ENCODE assay signal across 11 cellular contexts in genomic region chr12:24909667-24910066, GRCh38. TPM values are rescaled to one million over a fixed set of nuclear protein-coding genes. Genes with fewer than 3 reads are reported as not detected.
DNase-seq lines count a peak whose midpoint lies in the region; ATAC-seq and TF ChIP-seq lines count a peak whose summit lies in the region.
"Had no signal": no experiment of that assay in that cellular context is flagged by ENCODE, and none has a peak within 500 bp of the region (broad histone marks: within the 10 kb centered on the region; RNA-seq: fewer than 3 reads in every experiment).

No MANE protein-coding gene starts in this region.

- H3K27ac Mint-ChIP-seq in CD4-positive, CD25-positive, alpha-beta regulatory T cell = no peak overlapping the region
- no peak overlapping the region for H3K27ac Mint-ChIP-seq in activated T-helper 2 cell treated with anti-CD3 and anti-CD28 coated beads, Interferon-gamma antibody, Interleukin-2, Interleukin-4, amounts not matched to agents 10 μg/mL and 5 μg/mL and 100 μg/mL, durations not matched to agents 14 hours and 24 hours and 36 hours

- no peaks in the 10 kb centered on the region for H3K36me3 ChIP-seq in CD4-positive, CD25-positive, alpha-beta regulatory T cell (ENCODE audit: control insufficient read depth, insufficient read depth, low read length)

- TF ChIP-seq CTCF in epithelial cell of proximal tubule (conservative IDR thresholded peaks at IDR 0.05; ENCODE audit: low read depth, low read length) = no peak
- no peak for TF ChIP-seq CTCF in omental fat pad (IDR thresholded peaks at IDR 0.05)

- ATAC-seq in CD4-positive, CD25-positive, alpha-beta regulatory T cell (ENCODE audit: low read depth in 2 of 2) = peak; percentile 37 to 40
- ATAC-seq in omental fat pad (ENCODE audit: low FRiP score) = peak; percentile 62

- H3K27ac ChIP-seq in CD4-positive, CD25-positive, alpha-beta regulatory T cell (ENCODE audit: insufficient read depth, low read length, poor library complexity, severe bottlenecking) = no peak overlapping the region

- intact Hi-C loops in activated T-helper 2 cell treated with anti-CD3 and anti-CD28 coated beads, Interferon-gamma antibody, Interleukin-2, Interleukin-4, amounts not matched to agents 10 μg/mL and 5 μg/mL and 100 μg/mL, durations not matched to agents 14 hours and 24 hours and 36 hours (cut with micrococcal nuclease) = no loop called here

- no peaks in the 10 kb centered on the region for H3K9me3 Mint-ChIP-seq in CD4-positive, CD25-positive, alpha-beta regulatory T cell
- H3K9me3 Mint-ChIP-seq in activated T-helper 2 cell treated with anti-CD3 and anti-CD28 coated beads, Interferon-gamma antibody, Interleukin-2, Interleukin-4, amounts not matched to agents 10 μg/mL and 5 μg/mL and 100 μg/mL, durations not matched to agents 14 hours and 24 hours and 36 hours = no peaks in the 10 kb centered on the region

- no peak for DNase-seq in CD4-positive, CD25-positive, alpha-beta regulatory T cell
- DNase-seq in NCI-H226 = peak; percentile 75
- DNase-seq in epithelial cell of proximal tubule (ENCODE audit: low read depth) = peak; percentile 86
- DNase-seq in omental fat pad (ENCODE audit: low spot score) = peak; percentile 49
- DNase-seq in DMS114 treated with DMSO at 0.1 percent for 48 hours (lab: John Stamatoyannopoulos, UW; ENCODE audit: unreplicated experiment) = no peak
- DNase-seq in NCI-H2029 (lab: John Stamatoyannopoulos, UW) = no peak
- DNase-seq in DMS79 (lab: John Stamatoyannopoulos, UW) = no peak
- no peak for DNase-seq in activated T-helper 2 cell treated with anti-CD3 and anti-CD28 coated beads, Interferon-gamma antibody, Interleukin-2, Interleukin-4, amounts not matched to agents 10 μg/mL and 5 μg/mL and 100 μg/mL, durations not matched to agents 14 hours and 24 hours and 36 hours (ENCODE audit: low spot score)
- DNase-seq: central memory CD4-positive, alpha-beta T cell; GOT3; NCI-H1105 treated with DMSO at 0.1 percent for 48 hours had no signal

- no peaks in the 10 kb centered on the region for H3K4me1 Mint-ChIP-seq in CD4-positive, CD25-positive, alpha-beta regulatory T cell
- no peaks in the 10 kb centered on the region for H3K4me1 Mint-ChIP-seq in activated T-helper 2 cell treated with anti-CD3 and anti-CD28 coated beads, Interferon-gamma antibody, Interleukin-2, Interleukin-4, amounts not matched to agents 10 μg/mL and 5 μg/mL and 100 μg/mL, durations not matched to agents 14 hours and 24 hours and 36 hours (ENCODE audit: low read depth)

- no peaks in the 10 kb centered on the region for H3K4me1 ChIP-seq in CD4-positive, CD25-positive, alpha-beta regulatory T cell (ENCODE audit: control insufficient read depth, insufficient read depth, low read length, poor library complexity, severe bottlenecking)

- H3K4me3 Mint-ChIP-seq in CD4-positive, CD25-positive, alpha-beta regulatory T cell = no peak overlapping the region
- H3K4me3 Mint-ChIP-seq in activated T-helper 2 cell treated with anti-CD3 and anti-CD28 coated beads, Interferon-gamma antibody, Interleukin-2, Interleukin-4, amounts not matched to agents 10 μg/mL and 5 μg/mL and 100 μg/mL, durations not matched to agents 14 hours and 24 hours and 36 hours (ENCODE audit: low read depth) = no peak overlapping the region

- no peaks in the 10 kb centered on the region for H3K27me3 ChIP-seq in CD4-positive, CD25-positive, alpha-beta regulatory T cell (ENCODE audit: control insufficient read depth, insufficient read depth, low read length)

- H3K27me3 Mint-ChIP-seq in CD4-positive, CD25-positive, alpha-beta regulatory T cell = peaks cover 7% of the 10 kb centered on the region
- H3K27me3 Mint-ChIP-seq in activated T-helper 2 cell treated with anti-CD3 and anti-CD28 coated beads, Interferon-gamma antibody, Interleukin-2, Interleukin-4, amounts not matched to agents 10 μg/mL and 5 μg/mL and 100 μg/mL, durations not matched to agents 14 hours and 24 hours and 36 hours (ENCODE audit: low read depth) = peaks cover 2% of the 10 kb centered on the region

- H3K9me3 ChIP-seq in CD4-positive, CD25-positive, alpha-beta regulatory T cell (ENCODE audit: control insufficient read depth in 2 of 2, low read length in 2 of 2) = no peaks in the 10 kb centered on the region

- H3K36me3 Mint-ChIP-seq in CD4-positive, CD25-positive, alpha-beta regulatory T cell = no peaks in the 10 kb centered on the region
- no peaks in the 10 kb centered on the region for H3K36me3 Mint-ChIP-seq in activated T-helper 2 cell treated with anti-CD3 and anti-CD28 coated beads, Interferon-gamma antibody, Interleukin-2, Interleukin-4, amounts not matched to agents 10 μg/mL and 5 μg/mL and 100 μg/mL, durations not matched to agents 14 hours and 24 hours and 36 hours (ENCODE audit: low read depth)

- no peak overlapping the region for H3K4me3 ChIP-seq in CD4-positive, CD25-positive, alpha-beta regulatory T cell (ENCODE audit: low read depth, low read length)
- no peak overlapping the region for H3K4me3 ChIP-seq in epithelial cell of proximal tubule (ENCODE audit: low read depth, low read length)

RNA-seq across cellular contexts. Expression of gene BCAT1, which starts 39.2 kb away (rescaled TPM):
- total RNA-seq in CD4-positive, CD25-positive, alpha-beta regulatory T cell = 3.0 TPM
- 1 to 10 TPM in 1 of 4 donors, under 1 TPM in 3; 0.07 to 1.5 (median 0.42) TPM for polyA plus RNA-seq in CD4-positive, CD25-positive, alpha-beta regulatory T cell
- total RNA-seq in epithelial cell of proximal tubule (14.6 and 67.7 TPM in 2 replicates), omental fat pad (10 to 100 TPM; 33.7 to 53.4 (median 44.4) TPM)
- 12.7 and 12.9 TPM in 2 replicates for total RNA-seq in activated T-helper 2 cell treated with anti-CD3 and anti-CD28 coated beads, Interferon-gamma antibody, Interleukin-2, Interleukin-4, amounts not matched to agents 10 μg/mL and 5 μg/mL and 100 μg/mL, durations not matched to agents 14 hours and 24 hours and 36 hours

Comparison
In these comparisons a context has a peak if more than half of its experiments do, and no peak if none do; other contexts are left out.
1. DNase-seq: peak in NCI-H226 (single experiment), epithelial cell of proximal tubule (single experiment) and omental fat pad (single experiment); none in CD4-positive, CD25-positive, alpha-beta regulatory T cell (0 of 3), DMS114 treated with DMSO at 0.1 percent for 48 hours (single experiment), NCI-H2029 (single experiment), DMS79 (single experiment) and activated T-helper 2 cell treated with anti-CD3 and anti-CD28 coated beads, Interferon-gamma antibody, Interleukin-2, Interleukin-4, amounts not matched to agents 10 μg/mL and 5 μg/mL and 100 μg/mL, durations not matched to agents 14 hours and 24 hours and 36 hours (single experiment).